In the genomic region with DNA sequence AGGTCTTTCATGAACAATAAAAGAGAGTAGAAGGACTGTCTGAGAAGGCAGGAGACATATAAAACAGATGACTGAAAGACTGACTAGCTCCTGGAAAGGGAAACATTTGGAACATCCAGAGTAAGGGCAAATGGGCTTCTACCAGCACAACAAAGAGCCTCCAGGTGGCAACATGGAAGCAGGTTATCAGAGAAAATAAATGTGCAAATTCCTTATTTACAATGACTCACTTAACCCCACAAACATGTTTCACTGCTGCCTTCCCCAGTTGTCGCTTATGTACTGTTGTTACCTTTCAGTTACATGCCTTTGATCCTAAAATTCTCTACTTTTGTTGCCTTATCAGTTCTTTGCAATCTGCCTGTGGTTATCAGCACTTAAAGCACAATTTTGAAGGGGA, we compare ENCODE assay signal across 16 cellular contexts.
DNase-seq lines count a peak whose midpoint lies in the region; ATAC-seq, FAIRE-seq and TF ChIP-seq lines count a peak whose summit lies in the region.
"Had no signal": no experiment of that assay in that cellular context is flagged by ENCODE, and none has a peak within 500 bp of the region (broad histone marks: within the 10 kb centered on the region; RNA-seq: fewer than 3 reads in every experiment).

No MANE protein-coding gene starts in this region.

- intact Hi-C loops in K562 (cut with micrococcal nuclease) (no loop called here), left colon (cut with DNase I, micrococcal nuclease) (no loop called here)
- intact Hi-C loops in activated CD8-positive, alpha-beta T cell treated with anti-CD3 and anti-CD28 coated beads for 36 hours (cut with micrococcal nuclease) = no loop called here

- H3K36me3 ChIP-seq in Karpas-422 (ENCODE audit: insufficient read depth, low read length) = peaks cover 9% of the 10 kb centered on the region; the same call in 1 of the 2 replicates
- H3K36me3 ChIP-seq in K562 (ENCODE audit: control insufficient read depth, insufficient read depth, low read length) = peaks cover 69% of the 10 kb centered on the region

- no peaks in the 10 kb centered on the region for H4K20me1 ChIP-seq in Karpas-422 (ENCODE audit: insufficient read depth, low read depth, low read length)
- no peaks in the 10 kb centered on the region for H4K20me1 ChIP-seq in K562 (replicated peaks; ENCODE audit: control insufficient read depth, insufficient read depth, low read length)

- H3K27me3 ChIP-seq in Karpas-422 (ENCODE audit: low read length) (no peaks in the 10 kb centered on the region), K562 (ENCODE audit: control insufficient read depth in 2 of 2, insufficient read depth in 2 of 2, low read length in 2 of 2) (no peaks in the 10 kb centered on the region)

- no peaks in the 10 kb centered on the region for H3K9me3 Mint-ChIP-seq in activated CD8-positive, alpha-beta T cell treated with anti-CD3 and anti-CD28 coated beads for 36 hours
- H3K9me3 Mint-ChIP-seq: CD14-positive monocyte had no signal

- H3K36me3 Mint-ChIP-seq in activated CD8-positive, alpha-beta T cell treated with anti-CD3 and anti-CD28 coated beads for 36 hours (ENCODE audit: low read depth) = peaks cover 40% of the 10 kb centered on the region

- H3K4me1 ChIP-seq in Karpas-422 (ENCODE audit: low read length) = peaks cover 63% of the 10 kb centered on the region
- peaks cover 0 to under 1% of the 10 kb centered on the region in 2 experiments; a peak in 3 of 5 replicates for H3K4me1 ChIP-seq in K562 (replicated peaks in 1 of 2; ENCODE audit: control insufficient read depth in 2 of 2, insufficient read depth in 2 of 2, low read length in 2 of 2)

- no peaks in the 10 kb centered on the region for H3K4me1 Mint-ChIP-seq in activated CD8-positive, alpha-beta T cell treated with anti-CD3 and anti-CD28 coated beads for 36 hours (ENCODE audit: low read depth)
- H3K4me1 Mint-ChIP-seq: CD14-positive monocyte had no signal

- 71% methylated on average over 1 of the region's 1 CpG for WGBS in K562 (ENCODE audit: insufficient coverage, low coverage, missing lambda C conversion rate)

- POLR2A ChIA-PET in K562 (lab: Yijun Ruan, JAX) = interaction anchor here (0.5 kb wide), 1 partner anchor 439 kb away, joined by 3 read pairs; no protein-coding TSS in a partner anchor
- POLR2A ChIA-PET in activated CD8-positive, alpha-beta T cell treated with anti-CD3 and anti-CD28 coated beads for 36 hours (lab: Charles Lee) = no interaction called here

- H3K27me3 Mint-ChIP-seq in activated CD8-positive, alpha-beta T cell treated with anti-CD3 and anti-CD28 coated beads for 36 hours = no peaks in the 10 kb centered on the region

- TF ChIP-seq CTCF in K562 (IDR thresholded peaks at IDR 0.05 in 2 of 3, conservative IDR thresholded peaks at IDR 0.05 in 1 of 3; ENCODE audit: insufficient read depth in 2 of 3, low read depth in 1 of 3, low read length in 3 of 3) = no peak
- TF ChIP-seq CTCF in activated CD8-positive, alpha-beta T cell treated with anti-CD3 and anti-CD28 coated beads for 36 hours (IDR thresholded peaks at IDR 0.05) = no peak

- ATAC-seq in K562 (no peak), left colon (peak; percentile 37)
- no peak for ATAC-seq in activated CD8-positive, alpha-beta T cell treated with anti-CD3 and anti-CD28 coated beads for 36 hours

- no peaks in the 10 kb centered on the region for H3K9me3 ChIP-seq in Karpas-422 (ENCODE audit: low read length)
- H3K9me3 ChIP-seq in K562 (replicated peaks; ENCODE audit: control insufficient read depth, insufficient read depth, low read depth, low read length) = no peaks in the 10 kb centered on the region

- H2AFZ ChIP-seq in Karpas-422 (ENCODE audit: low read length) (no peak overlapping the region), K562 (ENCODE audit: low read depth, low read length) (no peak overlapping the region)

- 0 out of 2 replicates have a peak overlapping the region, but pooled peaks have one; percentile 1 for H3K27ac ChIP-seq in Karpas-422 (ENCODE audit: low read length)
- no peak overlapping the region for H3K27ac ChIP-seq in K562 (ENCODE audit: extremely low read depth, low read depth, low read length)

- no peaks in the 10 kb centered on the region for H3K9me2 ChIP-seq in Karpas-422 (replicated peaks; ENCODE audit: insufficient read depth, low read length)

- no peak overlapping the region for H3K27ac Mint-ChIP-seq in activated CD8-positive, alpha-beta T cell treated with anti-CD3 and anti-CD28 coated beads for 36 hours
- H3K27ac Mint-ChIP-seq: CD14-positive monocyte had no signal

- TF ChIP-seq POLR2A in K562 (conservative IDR thresholded peaks at IDR 0.05) = peak; percentile 46; the same call in 1 of the 2 replicates

- CTCF ChIA-PET in K562 (lab: Yijun Ruan, JAX; ENCODE audit: low intra/inter-chr PET ratio) = no interaction called here
- CTCF ChIA-PET in activated CD8-positive, alpha-beta T cell treated with anti-CD3 and anti-CD28 coated beads for 36 hours (lab: Charles Lee) = no interaction called here

- TF ChIP-seq RAD21 in K562 (CRISPR knock-in tag; conservative IDR thresholded peaks at IDR 0.05 in 1 of 2, IDR thresholded peaks at IDR 0.05 in 1 of 2) = no peak

- H3K9ac ChIP-seq in Karpas-422 (ENCODE audit: low read length) (no peak overlapping the region), K562 (ENCODE audit: insufficient read depth in 1 of 2, low read depth in 2 of 2, low read length in 2 of 2) (no peak overlapping the region)

- no TSS peak for BruUV-seq in K562 (replicated peaks; lab: Mats Ljungman, UMichigan)

- H3K4me3 ChIP-seq in Karpas-422 (ENCODE audit: low read length) (no peak overlapping the region), K562 (no peak overlapping the region)

- H3K79me2 ChIP-seq in Karpas-422 (ENCODE audit: low read length) (peaks cover 43% of the 10 kb centered on the region), K562 (ENCODE audit: control insufficient read depth, insufficient read depth, low read length) (peaks cover 39% of the 10 kb centered on the region)

- peak; percentile 27 for DNase-seq in DMS53 treated with DMSO at 0.1 percent for 48 hours (lab: John Stamatoyannopoulos, UW; ENCODE audit: unreplicated experiment)
- no peak for DNase-seq in Karpas-422
- DNase-seq in K562 (ENCODE audit: extremely low read depth in 1 of 4, low spot score in 3 of 4) = no peak
- no peak for DNase-seq in left colon
- no peak for DNase-seq in RPMI8226
- no peak for DNase-seq in effector CD8-positive, alpha-beta T cell (lab: John Stamatoyannopoulos, UW)
- no peak for DNase-seq in GM19240 (ENCODE audit: insufficient read length, low spot score)
- DNase-seq in activated CD8-positive, alpha-beta T cell treated with anti-CD3 and anti-CD28 coated beads for 36 hours = no peak
- DNase-seq: Calu3, GF-D8, H7, NCI-H1417, NCI-H2029 treated with DMSO at 0.1 percent for 48 hours, NCI-H510A treated with DMSO at 0.1 percent for 48 hours had no signal

- no peaks in the 10 kb centered on the region for H3K9me1 ChIP-seq in K562 (ENCODE audit: control insufficient read depth, insufficient read depth, low read length)

- H3K4me3 Mint-ChIP-seq in activated CD8-positive, alpha-beta T cell treated with anti-CD3 and anti-CD28 coated beads for 36 hours = no peak overlapping the region
- H3K4me3 Mint-ChIP-seq: CD14-positive monocyte had no signal

- FAIRE-seq in K562 (lab: Jason Lieb, UNC) = no peak
- FAIRE-seq: A204.1 had no signal

- TF ChIP-seq EP300 in K562 (IDR thresholded peaks at IDR 0.05; ENCODE audit: low read length) = no peak

- H3K4me2 ChIP-seq in Karpas-422 (ENCODE audit: low read depth, low read length, poor library complexity, severe bottlenecking) (no peak overlapping the region), K562 (ENCODE audit: insufficient read depth, low read length) (no peak overlapping the region)

- in situ Hi-C loops in K562 (cut with MboI) = no loop called here

TF ChIP-seq in K562, 482 proteins besides CTCF, POLR2A, EP300 and RAD21:
- 0 out of 2 replicates have a peak, but pooled peaks have one; percentile 14 for TF ChIP-seq POLR2G (IDR thresholded peaks at IDR 0.05; ENCODE audit: low read depth, low read length)
- TF ChIP-seq, protein P1, sequence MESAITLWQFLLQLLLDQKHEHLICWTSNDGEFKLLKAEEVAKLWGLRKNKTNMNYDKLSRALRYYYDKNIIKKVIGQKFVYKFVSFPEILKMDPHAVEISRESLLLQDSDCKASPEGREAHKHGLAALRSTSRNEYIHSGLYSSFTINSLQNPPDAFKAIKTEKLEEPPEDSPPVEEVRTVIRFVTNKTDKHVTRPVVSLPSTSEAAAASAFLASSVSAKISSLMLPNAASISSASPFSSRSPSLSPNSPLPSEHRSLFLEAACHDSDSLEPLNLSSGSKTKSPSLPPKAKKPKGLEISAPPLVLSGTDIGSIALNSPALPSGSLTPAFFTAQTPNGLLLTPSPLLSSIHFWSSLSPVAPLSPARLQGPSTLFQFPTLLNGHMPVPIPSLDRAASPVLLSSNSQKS (CRISPR knock-in tag; IDR thresholded peaks at IDR 0.05) = no peak
